ENCODE assay signal across 1 cellular context in the genomic region with DNA sequence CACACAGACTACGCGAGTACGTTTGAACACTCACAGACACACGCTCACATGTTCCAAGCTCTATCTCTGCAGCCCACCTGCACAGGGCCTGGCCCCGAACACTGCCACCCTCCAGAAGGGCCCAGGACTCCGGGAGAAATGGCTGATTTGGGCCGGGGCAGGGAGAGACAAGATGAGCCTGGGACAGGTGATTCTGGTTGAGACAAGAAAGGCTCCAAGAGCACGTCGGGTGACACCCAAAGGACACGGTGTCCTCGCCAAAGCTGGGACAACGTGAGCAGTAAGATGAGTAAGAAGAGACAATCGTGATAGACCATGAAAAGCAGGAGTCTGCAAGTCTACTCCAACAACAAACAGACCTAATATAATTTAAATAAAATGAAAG.
TF ChIP-seq lines count a peak whose summit lies in the region.

No MANE protein-coding gene starts in this region.

TF ChIP-seq in K562, 482 proteins besides CTCF, POLR2A, EP300 and RAD21:
- TF ChIP-seq ADNP (tag; IDR thresholded peaks at IDR 0.05) (no peak), BCOR (IDR thresholded peaks at IDR 0.05) (no peak), SMAD2 (IDR thresholded peaks at IDR 0.05; ENCODE audit: low read depth, low read length) (no peak), MXI1 (IDR thresholded peaks at IDR 0.05; ENCODE audit: low read depth, low read length) (no peak), PHF20 (IDR thresholded peaks at IDR 0.05; ENCODE audit: partially characterized antibody) (no peak), HLTF (IDR thresholded peaks at IDR 0.05) (no peak), ZNF253 (CRISPR knock-in tag; conservative IDR thresholded peaks at IDR 0.05) (no peak), CBX3 (IDR thresholded peaks at IDR 0.05; ENCODE audit: borderline replicate concordance in 1 of 2, low read length in 2 of 2) (no peak), ZKSCAN1 (IDR thresholded peaks at IDR 0.05; ENCODE audit: low read depth, low read length) (no peak), HMG20B (CRISPR knock-in tag; IDR thresholded peaks at IDR 0.05) (no peak), TRIM28 (IDR thresholded peaks at IDR 0.05) (no peak), MIER1 (IDR thresholded peaks at IDR 0.05; ENCODE audit: low read depth) (no peak), KDM1A (IDR thresholded peaks at IDR 0.05) (no peak), NFRKB (IDR thresholded peaks at IDR 0.05; ENCODE audit: low read depth) (no peak), PHF8 (IDR thresholded peaks at IDR 0.05; ENCODE audit: borderline replicate concordance, low read length) (no peak)
- TF ChIP-seq, protein P1, sequence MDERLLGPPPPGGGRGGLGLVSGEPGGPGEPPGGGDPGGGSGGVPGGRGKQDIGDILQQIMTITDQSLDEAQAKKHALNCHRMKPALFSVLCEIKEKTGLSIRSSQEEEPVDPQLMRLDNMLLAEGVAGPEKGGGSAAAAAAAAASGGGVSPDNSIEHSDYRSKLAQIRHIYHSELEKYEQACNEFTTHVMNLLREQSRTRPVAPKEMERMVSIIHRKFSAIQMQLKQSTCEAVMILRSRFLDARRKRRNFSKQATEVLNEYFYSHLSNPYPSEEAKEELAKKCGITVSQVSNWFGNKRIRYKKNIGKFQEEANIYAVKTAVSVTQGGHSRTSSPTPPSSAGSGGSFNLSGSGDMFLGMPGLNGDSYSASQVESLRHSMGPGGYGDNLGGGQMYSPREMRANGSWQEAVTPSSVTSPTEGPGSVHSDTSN (CRISPR knock-in tag; IDR thresholded peaks at IDR 0.05; ENCODE audit: low read depth) = no peak
- TF ChIP-seq, protein P1 (tag; conservative IDR thresholded peaks at IDR 0.05; ENCODE audit: low read depth) = no peak
- TF ChIP-seq, protein P2, sequence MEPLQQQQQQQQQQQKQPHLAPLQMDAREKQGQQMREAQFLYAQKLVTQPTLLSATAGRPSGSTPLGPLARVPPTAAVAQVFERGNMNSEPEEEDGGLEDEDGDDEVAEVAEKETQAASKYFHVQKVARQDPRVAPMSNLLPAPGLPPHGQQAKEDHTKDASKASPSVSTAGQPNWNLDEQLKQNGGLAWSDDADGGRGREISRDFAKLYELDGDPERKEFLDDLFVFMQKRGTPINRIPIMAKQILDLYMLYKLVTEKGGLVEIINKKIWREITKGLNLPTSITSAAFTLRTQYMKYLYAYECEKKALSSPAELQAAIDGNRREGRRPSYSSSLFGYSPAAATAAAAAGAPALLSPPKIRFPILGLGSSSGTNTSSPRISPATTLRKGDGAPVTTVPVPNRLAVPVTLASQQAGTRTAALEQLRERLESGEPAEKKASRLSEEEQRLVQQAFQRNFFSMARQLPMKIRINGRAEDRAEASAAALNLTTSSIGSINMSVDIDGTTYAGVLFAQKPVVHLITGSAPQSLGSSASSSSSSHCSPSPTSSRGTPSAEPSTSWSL (CRISPR knock-in tag; IDR thresholded peaks at IDR 0.05; ENCODE audit: borderline replicate concordance) = no peak
- TF ChIP-seq, protein P3, sequence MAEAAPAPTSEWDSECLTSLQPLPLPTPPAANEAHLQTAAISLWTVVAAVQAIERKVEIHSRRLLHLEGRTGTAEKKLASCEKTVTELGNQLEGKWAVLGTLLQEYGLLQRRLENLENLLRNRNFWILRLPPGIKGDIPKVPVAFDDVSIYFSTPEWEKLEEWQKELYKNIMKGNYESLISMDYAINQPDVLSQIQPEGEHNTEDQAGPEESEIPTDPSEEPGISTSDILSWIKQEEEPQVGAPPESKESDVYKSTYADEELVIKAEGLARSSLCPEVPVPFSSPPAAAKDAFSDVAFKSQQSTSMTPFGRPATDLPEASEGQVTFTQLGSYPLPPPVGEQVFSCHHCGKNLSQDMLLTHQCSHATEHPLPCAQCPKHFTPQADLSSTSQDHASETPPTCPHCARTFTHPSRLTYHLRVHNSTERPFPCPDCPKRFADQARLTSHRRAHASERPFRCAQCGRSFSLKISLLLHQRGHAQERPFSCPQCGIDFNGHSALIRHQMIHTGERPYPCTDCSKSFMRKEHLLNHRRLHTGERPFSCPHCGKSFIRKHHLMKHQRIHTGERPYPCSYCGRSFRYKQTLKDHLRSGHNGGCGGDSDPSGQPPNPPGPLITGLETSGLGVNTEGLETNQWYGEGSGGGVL (CRISPR knock-in tag; IDR thresholded peaks at IDR 0.05) = no peak
- TF ChIP-seq, protein P4, sequence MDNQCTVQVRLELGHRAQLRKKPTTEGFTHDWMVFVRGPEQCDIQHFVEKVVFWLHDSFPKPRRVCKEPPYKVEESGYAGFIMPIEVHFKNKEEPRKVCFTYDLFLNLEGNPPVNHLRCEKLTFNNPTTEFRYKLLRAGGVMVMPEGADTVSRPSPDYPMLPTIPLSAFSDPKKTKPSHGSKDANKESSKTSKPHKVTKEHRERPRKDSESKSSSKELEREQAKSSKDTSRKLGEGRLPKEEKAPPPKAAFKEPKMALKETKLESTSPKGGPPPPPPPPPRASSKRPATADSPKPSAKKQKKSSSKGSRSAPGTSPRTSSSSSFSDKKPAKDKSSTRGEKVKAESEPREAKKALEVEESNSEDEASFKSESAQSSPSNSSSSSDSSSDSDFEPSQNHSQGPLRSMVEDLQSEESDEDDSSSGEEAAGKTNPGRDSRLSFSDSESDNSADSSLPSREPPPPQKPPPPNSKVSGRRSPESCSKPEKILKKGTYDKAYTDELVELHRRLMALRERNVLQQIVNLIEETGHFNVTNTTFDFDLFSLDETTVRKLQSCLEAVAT (IDR thresholded peaks at IDR 0.05) = no peak
